Comparison of ENCODE assay signal across 9 cellular contexts in genomic region chr1:31765041-31765467, GRCh38. TPM values are rescaled to one million over a fixed set of nuclear protein-coding genes. Genes with fewer than 3 reads are reported as not detected.
A peak's percentile ranks its signal among the peaks of the same experiment; 100 is the strongest.
DNase-seq lines count a peak whose midpoint lies in the region; ATAC-seq and TF ChIP-seq lines count a peak whose summit lies in the region.
"Had no signal": no experiment of that assay in that cellular context is flagged by ENCODE, and none has a peak within 500 bp of the region (broad histone marks: within the 10 kb centered on the region; RNA-seq: fewer than 3 reads in every experiment).

No MANE protein-coding gene starts in this region.

- no peaks in the 10 kb centered on the region for H3K27me3 Mint-ChIP-seq in T-helper 17 cell

- no peak for TF ChIP-seq EP300 in gastroesophageal sphincter (IDR thresholded peaks at IDR 0.05)

- H3K4me3 Mint-ChIP-seq in T-helper 17 cell = peak overlapping the region; percentile 33

- H3K9me3 ChIP-seq in HUES6 (ENCODE audit: control insufficient read depth, insufficient read depth, low read depth, low read length) (no peaks in the 10 kb centered on the region), T-helper 17 cell (ENCODE audit: control insufficient read depth, low read length, poor library complexity, severe bottlenecking) (no peaks in the 10 kb centered on the region), iPS-20b (ENCODE audit: insufficient read depth, low read depth, low read length) (no peaks in the 10 kb centered on the region), gastroesophageal sphincter (no peaks in the 10 kb centered on the region)

- TF ChIP-seq POLR2A in gastroesophageal sphincter (IDR thresholded peaks at IDR 0.05) = no peak

- peak; percentile 18 for DNase-seq in DMS114 treated with DMSO at 0.1 percent for 48 hours (lab: John Stamatoyannopoulos, UW; ENCODE audit: unreplicated experiment)
- no peak for DNase-seq in T-helper 17 cell
- no peak for DNase-seq in activated gamma-delta T cell treated with Interleukin-2 at 50 U/mL for 16 hours

- no peak overlapping the region for H3K27ac ChIP-seq in HUES6 (ENCODE audit: low read depth, low read length)
- H3K27ac ChIP-seq in iPS-20b (ENCODE audit: low read length) = no peak overlapping the region
- no peak overlapping the region for H3K27ac ChIP-seq in gastroesophageal sphincter

- no peak overlapping the region for H3K27ac Mint-ChIP-seq in T-helper 17 cell

- H3K36me3 ChIP-seq in HUES6 (ENCODE audit: control insufficient read depth, insufficient read depth, low read length) (no peaks in the 10 kb centered on the region), iPS-20b (ENCODE audit: insufficient read depth, low read depth, low read length) (no peaks in the 10 kb centered on the region), gastroesophageal sphincter (no peaks in the 10 kb centered on the region)

- H3K4me1 ChIP-seq in HUES6 (ENCODE audit: control insufficient read depth, insufficient read depth, low read length) = peaks cover 53% of the 10 kb centered on the region
- peaks cover 18% of the 10 kb centered on the region for H3K4me1 ChIP-seq in iPS-20b (ENCODE audit: insufficient read depth, low read length)
- peaks cover 0 to 55% (median 32%) of the 10 kb centered on the region in 3 donors for H3K4me1 ChIP-seq in gastroesophageal sphincter

- no peak for TF ChIP-seq CTCF in gastroesophageal sphincter (IDR thresholded peaks at IDR 0.05)

- H3K9ac ChIP-seq in HUES6 (ENCODE audit: low read length) (no peak overlapping the region), iPS-20b (ENCODE audit: low read depth, low read length) (no peak overlapping the region)

- 100% methylated on average over 1 of the region's 5 CpGs; no CpG with 5 or more reads in 1 of the 2 donors for WGBS in gastroesophageal sphincter (ENCODE audit: low coverage in 1 of 2), 2 donors

- H3K4me1 Mint-ChIP-seq in T-helper 17 cell = peaks cover 20% of the 10 kb centered on the region

- H3K36me3 Mint-ChIP-seq in T-helper 17 cell (ENCODE audit: low read depth) = no peaks in the 10 kb centered on the region

- H3K4me3 ChIP-seq in HUES6 (ENCODE audit: low read depth, low read length) = peak overlapping the region; percentile 55; the same call in 1 of the 2 replicates
- H3K4me3 ChIP-seq in iPS-20b (ENCODE audit: low read length) = peak overlapping the region; percentile 57
- no peak overlapping the region for H3K4me3 ChIP-seq in gastroesophageal sphincter
- H3K4me3 ChIP-seq: lung had no signal

- H3K27me3 ChIP-seq in HUES6 (ENCODE audit: control insufficient read depth, insufficient read depth, low read length) = peaks cover 35% of the 10 kb centered on the region
- peaks cover 41% of the 10 kb centered on the region for H3K27me3 ChIP-seq in iPS-20b (ENCODE audit: insufficient read depth, low read length)
- peaks cover 32% of the 10 kb centered on the region for H3K27me3 ChIP-seq in gastroesophageal sphincter

- ATAC-seq in T-helper 17 cell (no peak), gastroesophageal sphincter (no peak), GM18909 (IDR thresholded peaks at IDR 0.05; ENCODE audit: poor library complexity, unreplicated experiment) (no peak), HG03139 (IDR thresholded peaks at IDR 0.05; ENCODE audit: unreplicated experiment) (no peak)

RNA-seq across cellular contexts. Expression of gene ADGRB2, which starts 0.9 kb away (rescaled TPM):
- total RNA-seq in T-helper 17 cell (1 to 10 TPM; 1.0 to 1.4 TPM), gastroesophageal sphincter (1 to 10 TPM; 1.7 to 6.0 (median 3.2) TPM)

RNA-seq across cellular contexts. Expression of gene SPOCD1, which starts 50.8 kb away (rescaled TPM):
- 1 to 10 TPM in 1 of 2 donors, under 1 TPM in 1; 0.30 to 7.5 TPM for total RNA-seq in T-helper 17 cell
- total RNA-seq in gastroesophageal sphincter = 1 to 10 TPM in 2 of 4 donors, under 1 TPM in 1, not detected in 1; 0.27 to 1.6 (median 1.3) TPM

Comparison
In these comparisons a context has a peak if more than half of its experiments do, and no peak if none do; other contexts are left out.
1. H3K4me3 ChIP-seq: peak in HUES6 (single experiment) and iPS-20b (single experiment); none in gastroesophageal sphincter (0 of 2).